1 cellular context compared by ENCODE assay signal in genomic region chr19:676007-676342, GRCh38.
TF ChIP-seq lines count a peak whose summit lies in the region.

No MANE protein-coding gene starts in this region.

TF ChIP-seq in IMR-90, 13 proteins besides CTCF, POLR2A, EP300 and RAD21:
- TF ChIP-seq FOS (IDR thresholded peaks at IDR 0.05; ENCODE audit: low read depth, low read length) (no peak), MAFK (IDR thresholded peaks at IDR 0.05; ENCODE audit: low read depth, low read length) (no peak), BHLHE40 (IDR thresholded peaks at IDR 0.05; ENCODE audit: low read depth, low read length) (no peak), RCOR1 (IDR thresholded peaks at IDR 0.05; ENCODE audit: insufficient replicate concordance, low read length) (no peak), MXI1 (IDR thresholded peaks at IDR 0.05; ENCODE audit: borderline replicate concordance, low read depth, low read length) (no peak), CEBPB (IDR thresholded peaks at IDR 0.05; ENCODE audit: low read depth, low read length) (no peak), ELK1 (IDR thresholded peaks at IDR 0.05; ENCODE audit: borderline replicate concordance, low read depth, low read length) (no peak)
- TF ChIP-seq, protein P1, sequence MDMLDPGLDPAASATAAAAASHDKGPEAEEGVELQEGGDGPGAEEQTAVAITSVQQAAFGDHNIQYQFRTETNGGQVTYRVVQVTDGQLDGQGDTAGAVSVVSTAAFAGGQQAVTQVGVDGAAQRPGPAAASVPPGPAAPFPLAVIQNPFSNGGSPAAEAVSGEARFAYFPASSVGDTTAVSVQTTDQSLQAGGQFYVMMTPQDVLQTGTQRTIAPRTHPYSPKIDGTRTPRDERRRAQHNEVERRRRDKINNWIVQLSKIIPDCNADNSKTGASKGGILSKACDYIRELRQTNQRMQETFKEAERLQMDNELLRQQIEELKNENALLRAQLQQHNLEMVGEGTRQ (IDR thresholded peaks at IDR 0.05; ENCODE audit: low read depth, low read length), result no peak
